Comparison of ENCODE assay signal across 11 cellular contexts in genomic region chr20:4809707-4810106, GRCh38. TPM values are rescaled to one million over a fixed set of nuclear protein-coding genes. Genes with fewer than 3 reads are reported as not detected.
A peak's percentile ranks its signal among the peaks of the same experiment; 100 is the strongest.
DNase-seq lines count a peak whose midpoint lies in the region; ATAC-seq and TF ChIP-seq lines count a peak whose summit lies in the region.
"Had no signal": no experiment of that assay in that cellular context is flagged by ENCODE, and none has a peak within 500 bp of the region (broad histone marks: within the 10 kb centered on the region; RNA-seq: fewer than 3 reads in every experiment).

No MANE protein-coding gene starts in this region.

- H3K27ac Mint-ChIP-seq in T-helper 17 cell: peak overlapping the region; percentile 100
- H3K27ac Mint-ChIP-seq in naive B cell: peak overlapping the region; percentile 87 to 100 (median 100)

- peaks cover 40% of the 10 kb centered on the region; the same call in 1 of the 2 replicates for H4K20me1 ChIP-seq in DND-41 (ENCODE audit: insufficient read depth, low read length)

- ATAC-seq in DND-41 (ENCODE audit: insufficient read depth, low read depth): peak; percentile 8; the same call in 1 of the 3 replicates
- ATAC-seq in HG02588 (IDR thresholded peaks at IDR 0.05; ENCODE audit: unreplicated experiment): peak; percentile 31
- no peak for ATAC-seq in T-helper 17 cell
- no peak for ATAC-seq in naive B cell (ENCODE audit: low read depth in 2 of 2)
- no peak for ATAC-seq in GM21447 (IDR thresholded peaks at IDR 0.05; ENCODE audit: unreplicated experiment)

- H3K4me3 ChIP-seq in DND-41 (ENCODE audit: low read depth in 1 of 2, low read length in 2 of 2): no peak overlapping the region

- H3K4me1 ChIP-seq in DND-41 (ENCODE audit: insufficient read depth, low read length): peaks cover 15% of the 10 kb centered on the region

- DNase-seq in DND-41: peak; percentile 38
- no peak for DNase-seq in T-helper 17 cell
- peak; percentile 32 for DNase-seq in naive B cell
- no peak for DNase-seq in KG1 (lab: John Stamatoyannopoulos, UW)
- DNase-seq in nucleus accumbens (lab: John Stamatoyannopoulos, UW): no peak
- DNase-seq in SIG-M5 (lab: John Stamatoyannopoulos, UW): no peak
- DNase-seq: DMS79 treated with DMSO at 0.1 percent for 48 hours, NCI-H510A treated with DMSO at 0.1 percent for 48 hours, T-helper 9 cell had no signal

- H3K79me2 ChIP-seq in DND-41 (ENCODE audit: insufficient read depth, low read length): no peaks in the 10 kb centered on the region

- no peak overlapping the region for H2AFZ ChIP-seq in DND-41 (ENCODE audit: low read depth, low read length)

- no peaks in the 10 kb centered on the region for H3K27me3 ChIP-seq in DND-41 (ENCODE audit: insufficient read depth, low read length, poor library complexity)

- no peak for TF ChIP-seq CTCF in DND-41 (IDR thresholded peaks at IDR 0.05; ENCODE audit: borderline replicate concordance, extremely low read depth, low read length, poor library complexity, severe bottlenecking)

- H3K4me3 Mint-ChIP-seq in T-helper 17 cell: peak overlapping the region; percentile 66
- H3K4me3 Mint-ChIP-seq in naive B cell: peak overlapping the region; percentile 12 to 94 (median 82)

- no peak overlapping the region for H3K27ac ChIP-seq in DND-41 (ENCODE audit: low read length)

- H3K36me3 ChIP-seq in DND-41 (ENCODE audit: insufficient read depth, low read length): no peaks in the 10 kb centered on the region

- no peak overlapping the region for H3K4me2 ChIP-seq in DND-41 (ENCODE audit: insufficient read depth, low read length)

- H3K9ac ChIP-seq in DND-41 (ENCODE audit: low read depth, low read length): no peak overlapping the region

- H3K27me3 Mint-ChIP-seq in T-helper 17 cell (no peaks in the 10 kb centered on the region), naive B cell (no peaks in the 10 kb centered on the region)

- no peaks in the 10 kb centered on the region for H3K9me3 Mint-ChIP-seq in naive B cell

- H3K36me3 Mint-ChIP-seq in T-helper 17 cell (ENCODE audit: low read depth) (peaks cover 12% of the 10 kb centered on the region), naive B cell (peaks cover 9 to 18% of the 10 kb centered on the region in 2 donors)

- H3K4me1 Mint-ChIP-seq in T-helper 17 cell (peaks cover 72% of the 10 kb centered on the region), naive B cell (peaks cover 84 to 100% (median 100%) of the 10 kb centered on the region in 3 donors)

- no peaks in the 10 kb centered on the region for H3K9me3 ChIP-seq in DND-41 (ENCODE audit: insufficient read depth, low read length, severe bottlenecking)
- no peaks in the 10 kb centered on the region for H3K9me3 ChIP-seq in T-helper 17 cell (ENCODE audit: control insufficient read depth, low read length, poor library complexity, severe bottlenecking)

RNA-seq across cellular contexts. Expression of gene RASSF2, which starts 13.7 kb away (rescaled TPM):
- total RNA-seq in T-helper 17 cell: 10 to 100 TPM; 30.6 to 34.4 TPM
- 10 to 100 TPM; 44.5 to 91.0 (median 59.7) TPM for polyA plus RNA-seq in naive B cell (ENCODE audit: low read depth in 6 of 6)

Comparison
In these comparisons a context has a peak if more than half of its experiments do, and no peak if none do; other contexts are left out.
1. ATAC-seq: peak in DND-41 (single experiment) and HG02588 (single experiment); none in T-helper 17 cell (single experiment), naive B cell (0 of 2) and GM21447 (single experiment).
2. DNase-seq: peak in DND-41 (single experiment) and naive B cell (single experiment); none in T-helper 17 cell (0 of 3), KG1 (single experiment), nucleus accumbens (0 of 56) and SIG-M5 (single experiment).